8 cellular contexts compared by ENCODE assay signal in genomic region chr5:175478008-175478383, GRCh38. TPM values are rescaled to one million over a fixed set of nuclear protein-coding genes. Genes with fewer than 3 reads are reported as not detected.
A peak's percentile ranks its signal among the peaks of the same experiment; 100 is the strongest.
DNase-seq lines count a peak whose midpoint lies in the region; ATAC-seq and TF ChIP-seq lines count a peak whose summit lies in the region.

No MANE protein-coding gene starts in this region.

- H3K27me3 ChIP-seq in heart right ventricle (peaks cover 0 to 8% (median 0%) of the 10 kb centered on the region in 7 donors), body of pancreas (no peaks in the 10 kb centered on the region), mesendoderm (ENCODE audit: insufficient read depth, low read length, poor library complexity) (no peaks in the 10 kb centered on the region), vagina (no peaks in the 10 kb centered on the region)

- intact Hi-C loops in heart right ventricle (cut with DNase I): no loop called here
- intact Hi-C loops in left cardiac atrium (cut with DNase I): no loop called here
- intact Hi-C loops in body of pancreas (cut with DNase I): no loop called here
- intact Hi-C loops in vagina (cut with DNase I): no loop called here

- H2BK15ac ChIP-seq in mesendoderm (replicated peaks; ENCODE audit: low read depth): no peak overlapping the region

- H3K9ac ChIP-seq in mesendoderm (ENCODE audit: low read length): peak overlapping the region; percentile 55

- H3K79me1 ChIP-seq in mesendoderm (ENCODE audit: low read length): peaks cover 16% of the 10 kb centered on the region

- TF ChIP-seq CTCF in heart right ventricle (IDR thresholded peaks at IDR 0.05) (no peak), body of pancreas (IDR thresholded peaks at IDR 0.05) (no peak), vagina (IDR thresholded peaks at IDR 0.05) (no peak)

- H3K56ac ChIP-seq in mesendoderm (ENCODE audit: low read length): peak overlapping the region; percentile 79

- H3K4me3 ChIP-seq in heart right ventricle (peak overlapping the region; percentile 39 to 95 (median 86)), body of pancreas (peak overlapping the region; percentile 76 to 80), mesendoderm (ENCODE audit: low read length) (peak overlapping the region; percentile 28), vagina (peak overlapping the region; percentile 80 to 100)

- no peak overlapping the region for H2BK5ac ChIP-seq in mesendoderm (ENCODE audit: low read length)

- H3K27ac ChIP-seq in heart right ventricle (peak overlapping the region; percentile 63 to 89 (median 80)), body of pancreas (peak overlapping the region in 3 of 4 donors; percentile 54 to 71 (median 70)), mesendoderm (ENCODE audit: low read depth, low read length) (no peak overlapping the region), vagina (peak overlapping the region; percentile 81)

- H3K23ac ChIP-seq in mesendoderm (ENCODE audit: low read length): no peak overlapping the region

- 3 to 5% methylated on average over 12 of the region's 12 CpGs for WGBS in heart right ventricle, 2 donors
- WGBS in body of pancreas, 2 donors: 5 to 11% methylated on average over 10 to 12 of the region's 12 CpGs
- no CpG with 5 or more reads among the region's 12 CpGs for WGBS in mesendoderm (ENCODE audit: extremely low coverage, insufficient coverage, low lambda C conversion rate)

- no peaks in the 10 kb centered on the region for H3K9me3 ChIP-seq in heart right ventricle
- H3K9me3 ChIP-seq in body of pancreas: no peaks in the 10 kb centered on the region
- no peaks in the 10 kb centered on the region for H3K9me3 ChIP-seq in vagina

- H3K4me2 ChIP-seq in mesendoderm (ENCODE audit: low read length): peak overlapping the region; percentile 78

- no peak overlapping the region for H2BK120ac ChIP-seq in mesendoderm (ENCODE audit: low read depth, low read length)

- peaks cover 36% of the 10 kb centered on the region for H3K79me2 ChIP-seq in mesendoderm (ENCODE audit: control insufficient read depth, insufficient read depth, low read length)

- DNase-seq in heart right ventricle (no peak), left cardiac atrium (no peak), body of pancreas (no peak), mesendoderm (no peak), vagina (ENCODE audit: extremely low spot score in 2 of 2) (no peak), C1 segment of cervical spinal cord (lab: John Stamatoyannopoulos, UW) (no peak)

- H2AK5ac ChIP-seq in mesendoderm (ENCODE audit: low read length): no peak overlapping the region

- ATAC-seq in heart right ventricle (no peak), left cardiac atrium (no peak), body of pancreas (no peak), GM21529 (IDR thresholded peaks at IDR 0.05; ENCODE audit: unreplicated experiment) (no peak)
- no peak for ATAC-seq in activated CD4-positive, CD25-positive, alpha-beta regulatory T cell treated with anti-CD3 and anti-CD28 coated beads, Interleukin-2, amount 50 U/mL, for 24 hours

- H3K36me3 ChIP-seq in heart right ventricle (peaks cover 0 to 18% (median 0%) of the 10 kb centered on the region in 9 donors), body of pancreas (replicated peaks in 1 of 2; ENCODE audit: insufficient read depth in 1 of 2, low read depth in 2 of 2) (no peaks in the 10 kb centered on the region), mesendoderm (ENCODE audit: control insufficient read depth, insufficient read depth, low read length) (peaks cover 2% of the 10 kb centered on the region), vagina (no peaks in the 10 kb centered on the region)

- TF ChIP-seq POLR2A in body of pancreas (IDR thresholded peaks at IDR 0.05) (no peak), vagina (IDR thresholded peaks at IDR 0.05) (no peak)

- H3K4ac ChIP-seq in mesendoderm (ENCODE audit: low read depth, low read length): no peak overlapping the region

- H4K5ac ChIP-seq in mesendoderm (ENCODE audit: low read length): no peak overlapping the region

- H4K8ac ChIP-seq in mesendoderm (ENCODE audit: low read depth, low read length): no peak overlapping the region

- H3K18ac ChIP-seq in mesendoderm (ENCODE audit: low read length): no peak overlapping the region

- H3K4me1 ChIP-seq in heart right ventricle (peaks cover 0 to 34% (median 12%) of the 10 kb centered on the region in 9 donors), body of pancreas (peaks cover 15% of the 10 kb centered on the region), mesendoderm (ENCODE audit: control insufficient read depth, low read depth, low read length) (peaks cover 13% of the 10 kb centered on the region), vagina (peaks cover 33% of the 10 kb centered on the region)

RNA-seq across cellular contexts. Expression of gene SFXN1, which starts 0.4 kb away (rescaled TPM):
- 10 to 100 TPM; 27.8 to 39.6 (median 33.0) TPM for total RNA-seq in heart right ventricle
- 10 to 100 TPM; 14.3 to 18.4 TPM for polyA plus RNA-seq in heart right ventricle
- 10 to 100 TPM; 30.7 to 39.2 TPM for total RNA-seq in left cardiac atrium
- 10 to 100 TPM; 11.7 to 29.3 TPM for total RNA-seq in body of pancreas
- 63.6 TPM for polyA plus RNA-seq in mesendoderm (2013, experiment 1 of 2)
- polyA plus RNA-seq in mesendoderm (2013, experiment 2 of 2): 68.6 TPM
- total RNA-seq in vagina: 88.6 TPM

RNA-seq across cellular contexts. Expression of gene DRD1, which starts 34.0 kb away (rescaled TPM):
- total RNA-seq in heart right ventricle (under 1 TPM in 3 of 10 donors, not detected in 7; 0.06 to 0.12 (median 0.09) TPM), left cardiac atrium (under 1 TPM; 0.15 to 0.55 TPM), body of pancreas (not detected), vagina (not detected)
- polyA plus RNA-seq in heart right ventricle: not detected
- polyA plus RNA-seq in mesendoderm (2013, experiment 1 of 2): 0.60 TPM
- polyA plus RNA-seq in mesendoderm (2013, experiment 2 of 2): 0.57 TPM

Comparison
In these comparisons a context has a peak if more than half of its experiments do, and no peak if none do; other contexts are left out.
1. H3K4me3 ChIP-seq: peak in every context shown above with its lines; median percentile 90 in vagina; 86 in heart right ventricle; 78 in body of pancreas; 28 in mesendoderm.